Comparison of ENCODE assay signal across 13 cellular contexts in genomic region chr20:53617791-53618489, GRCh38. TPM values are rescaled to one million over a fixed set of nuclear protein-coding genes. Genes with fewer than 3 reads are reported as not detected.
DNase-seq lines count a peak whose midpoint lies in the region; ATAC-seq and TF ChIP-seq lines count a peak whose summit lies in the region.
"Had no signal": no experiment of that assay in that cellular context is flagged by ENCODE, and none has a peak within 500 bp of the region (broad histone marks: within the 10 kb centered on the region; RNA-seq: fewer than 3 reads in every experiment).

No MANE protein-coding gene starts in this region.

- peaks cover 0 to 6% of the 10 kb centered on the region in 2 experiments; a peak in 1 of 4 replicates for H3K79me1 ChIP-seq in IMR-90 (ENCODE audit: low read depth in 1 of 2, low read length in 2 of 2)

- POLR2A ChIA-PET in IMR-90 (lab: Charles Lee; ENCODE audit: unreplicated experiment): no interaction called here
- POLR2A ChIA-PET in RWPE1 (lab: Yijun Ruan, JAX; ENCODE audit: low non-redundant PET): no interaction called here

- H3K9me1 ChIP-seq in IMR-90 (ENCODE audit: insufficient read depth, low read length): peaks cover 6% of the 10 kb centered on the region

- H4K91ac ChIP-seq in IMR-90 (ENCODE audit: insufficient read depth, low read depth, low read length): no peak overlapping the region

- H3K9ac ChIP-seq in IMR-90 (ENCODE audit: low read depth, low read length): no peak overlapping the region

- H4K20me1 ChIP-seq in IMR-90 (ENCODE audit: insufficient read depth, low read length): no peaks in the 10 kb centered on the region

- H2BK15ac ChIP-seq in IMR-90 (ENCODE audit: low read depth, low read length): 0 out of 3 replicates have a peak overlapping the region, but pooled peaks have one; percentile 48

- H3K56ac ChIP-seq in IMR-90 (ENCODE audit: extremely low read depth, insufficient read depth, low read length): no peak overlapping the region

- no peak overlapping the region for H3K18ac ChIP-seq in IMR-90 (ENCODE audit: low read depth, low read length)

- no peak for TF ChIP-seq RAD21 in IMR-90 (IDR thresholded peaks at IDR 0.05; ENCODE audit: low read length)

- in situ Hi-C loops in IMR-90 (cut with MboI; ENCODE audit: low sequenced_read_pairs) (no loop called here), GM13976 (cut with MboI; ENCODE audit: low sequenced_read_pairs, unreplicated experiment) (no loop called here)

- H3K27me3 ChIP-seq in IMR-90 (ENCODE audit: control insufficient read depth, insufficient read depth, low read length): no peaks in the 10 kb centered on the region

- H3K36me3 ChIP-seq in IMR-90 (ENCODE audit: control insufficient read depth, insufficient read depth, low read length): no peaks in the 10 kb centered on the region

- 0 out of 2 replicates have a peak overlapping the region, but pooled peaks have one; percentile 35 for H2AK5ac ChIP-seq in IMR-90 (ENCODE audit: low read depth, low read length)

- intact Hi-C loops in IMR-90 (cut with micrococcal nuclease) (loop anchor here (1.0 kb wide), 1 partner anchor 37 kb away; no protein-coding TSS in a partner anchor), sciatic nerve (cut with DNase I) (no loop called here)

- dilution Hi-C loops in IMR-90 (cut with HindIII; ENCODE audit: low sequenced_read_pairs, unreplicated experiment): no loop called here

- no peak overlapping the region for H2AFZ ChIP-seq in IMR-90 (replicated peaks; ENCODE audit: low read length, poor library complexity)

- H3K4me1 ChIP-seq in IMR-90 (ENCODE audit: control insufficient read depth, insufficient read depth, low read length): peaks cover 15% of the 10 kb centered on the region

- DNase-seq in IMR-90 (no peak), RWPE1 (ENCODE audit: low spot score) (no peak), epithelial cell of esophagus (ENCODE audit: low read depth) (peak; percentile 34), sciatic nerve (ENCODE audit: low spot score) (peak; percentile 27), GM13976 (ENCODE audit: low spot score) (no peak)
- DNase-seq: CD8-positive, alpha-beta T cell; KG1; NCI-H1105; NCI-H1694 treated with DMSO at 0.1 percent for 48 hours; NCI-H69; SIG-M5 had no signal

- ATAC-seq in IMR-90 (ENCODE audit: low read depth) (no peak), sciatic nerve (no peak), GM18511 (IDR thresholded peaks at IDR 0.05; ENCODE audit: unreplicated experiment) (no peak), GM19328 (IDR thresholded peaks at IDR 0.05; ENCODE audit: unreplicated experiment) (no peak)
- ATAC-seq: CD8-positive, alpha-beta T cell had no signal

- H4K8ac ChIP-seq in IMR-90 (ENCODE audit: low read depth in 2 of 2, low read length in 2 of 2): no peak overlapping the region

- no peaks in the 10 kb centered on the region for H3K9me3 ChIP-seq in IMR-90 (ENCODE audit: control insufficient read depth, insufficient read depth, low read length)

- H3K4me3 ChIP-seq in IMR-90 (ENCODE audit: insufficient read depth, low read depth, low read length) (no peak overlapping the region), epithelial cell of esophagus (ENCODE audit: low read length) (no peak overlapping the region)

- H3K27ac ChIP-seq in IMR-90 (ENCODE audit: insufficient read depth, low read length) (no peak overlapping the region), RWPE1 (peak overlapping the region; percentile 18)

- H4K5ac ChIP-seq in IMR-90 (ENCODE audit: low read depth, low read length): no peak overlapping the region

- no peak overlapping the region for H2AK9ac ChIP-seq in IMR-90 (replicated peaks; ENCODE audit: low read depth, low read length, poor library complexity)

- no peak for TF ChIP-seq POLR2A in IMR-90 (IDR thresholded peaks at IDR 0.05; ENCODE audit: low read depth, low read length)

- no peak overlapping the region for H3K4ac ChIP-seq in IMR-90 (ENCODE audit: low read depth, low read length)

- TF ChIP-seq CTCF in IMR-90 (conservative IDR thresholded peaks at IDR 0.05; ENCODE audit: low read depth, low read length) (no peak), RWPE1 (conservative IDR thresholded peaks at IDR 0.05; ENCODE audit: low read depth) (no peak), epithelial cell of esophagus (IDR thresholded peaks at IDR 0.05; ENCODE audit: insufficient read depth, low read depth, low read length, missing control alignments) (no peak), GM13976 (IDR thresholded peaks at IDR 0.05; ENCODE audit: borderline replicate concordance, control extremely low read depth, extremely low read depth, insufficient read depth, missing control alignments) (no peak)

- CTCF ChIA-PET in IMR-90 (lab: Yijun Ruan, JAX): interaction anchor here (1.0 kb wide), 1 partner anchor 40 kb away, joined by 3 read pairs; no protein-coding TSS in a partner anchor
- CTCF ChIA-PET in RWPE1 (lab: Yijun Ruan, JAX): no interaction called here

- no peak overlapping the region for H2BK5ac ChIP-seq in IMR-90 (ENCODE audit: low read depth, low read length, poor library complexity, severe bottlenecking)

- no CpG with 5 or more reads among the region's 10 CpGs for WGBS in IMR-90 (ENCODE audit: extremely low coverage in 2 of 2, insufficient read length in 1 of 2), 2 experiments

- no peak overlapping the region for H3K4me2 ChIP-seq in IMR-90 (ENCODE audit: low read depth, low read length)

- H3K14ac ChIP-seq in IMR-90 (replicated peaks; ENCODE audit: low read depth, low read length): no peak overlapping the region

- H2BK20ac ChIP-seq in IMR-90 (ENCODE audit: low read depth, low read length): peak overlapping the region; percentile 25; the same call in 1 of the 2 replicates

- BruUV-seq in IMR-90 (replicated peaks; lab: Mats Ljungman, UMichigan): no TSS peak

- H3K23ac ChIP-seq in IMR-90 (ENCODE audit: low read depth, low read length): no peak overlapping the region

- H2BK120ac ChIP-seq in IMR-90 (ENCODE audit: low read depth, low read length): peak overlapping the region; percentile 47; the same call in 1 of the 2 replicates

TF ChIP-seq in IMR-90, 13 proteins besides CTCF, POLR2A, EP300 and RAD21:
- no peak for TF ChIP-seq RFX5 (IDR thresholded peaks at IDR 0.05; ENCODE audit: low read depth, low read length)
- TF ChIP-seq MAFK (IDR thresholded peaks at IDR 0.05; ENCODE audit: low read depth, low read length): peak; percentile 66; the same call in 1 of the 2 replicates

RNA-seq across cellular contexts. Expression of gene ZNF217, which starts 24.3 kb away (rescaled TPM):
- 25.8 and 27.8 TPM in 2 replicates for total RNA-seq in IMR-90 (2012; rRNA removed)
- 6.9 and 9.1 TPM in 2 replicates for polyA plus RNA-seq in IMR-90 (2012; rRNA removed)
- 2.4 and 4.1 TPM in 2 replicates for polyA plus RNA-seq in IMR-90 (2012; cell fraction: cytosol; rRNA removed)
- polyA plus RNA-seq in IMR-90 (2012; cell fraction: nucleus; rRNA removed; ENCODE audit: low replicate concordance): 3.4 and 8.6 TPM in 2 replicates
- total RNA-seq in sciatic nerve: 34.9 TPM

Comparison
In these comparisons a context has a peak if more than half of its experiments do, and no peak if none do; other contexts are left out.
1. DNase-seq: peak in epithelial cell of esophagus (single experiment) and sciatic nerve (single experiment); none in IMR-90 (single experiment), RWPE1 (single experiment) and GM13976 (single experiment).